9 cellular contexts compared by ENCODE assay signal in genomic region chr17:45895304-45895968, GRCh38. TPM values are rescaled to one million over a fixed set of nuclear protein-coding genes. Genes with fewer than 3 reads are reported as not detected.
DNase-seq lines count a peak whose midpoint lies in the region; ATAC-seq and TF ChIP-seq lines count a peak whose summit lies in the region.
"Had no signal": no experiment of that assay in that cellular context is flagged by ENCODE, and none has a peak within 500 bp of the region (broad histone marks: within the 10 kb centered on the region; RNA-seq: fewer than 3 reads in every experiment).

No MANE protein-coding gene starts in this region.

- H3K36me3 ChIP-seq in GM06990 (ENCODE audit: control insufficient read depth, insufficient read depth, low read length) (no peaks in the 10 kb centered on the region), hepatocyte (replicated peaks; ENCODE audit: insufficient read depth, low read depth) (no peaks in the 10 kb centered on the region), gastrocnemius medialis (no peaks in the 10 kb centered on the region)

- H3K27ac Mint-ChIP-seq in activated naive CD8-positive, alpha-beta T cell treated with anti-CD3 and anti-CD28 coated beads for 36 hours: no peak overlapping the region

- H4K20me1 ChIP-seq in hepatocyte (ENCODE audit: insufficient read depth, poor library complexity, severe bottlenecking): no peaks in the 10 kb centered on the region

- H3K4me2 ChIP-seq in hepatocyte: peak overlapping the region; percentile 100

- peak; percentile 52 to 59 for TF ChIP-seq POLR2A in gastrocnemius medialis (IDR thresholded peaks at IDR 0.05)

- H3K4me1 ChIP-seq in hepatocyte (ENCODE audit: insufficient read depth) (no peaks in the 10 kb centered on the region), gastrocnemius medialis (peaks cover 36 to 38% of the 10 kb centered on the region in 2 donors)

- DNase-seq in GM06990 (ENCODE audit: extremely low read depth, insufficient read length) (peak; percentile 35), NCI-H2227 treated with DMSO at 0.1 percent for 48 hours (lab: John Stamatoyannopoulos, UW) (peak; percentile 77), hepatocyte (ENCODE audit: low spot score) (peak; percentile 28), gastrocnemius medialis (peak; percentile 55 to 82)
- no peak for DNase-seq in activated naive CD8-positive, alpha-beta T cell treated with anti-CD3 and anti-CD28 coated beads for 36 hours

- H3K4me1 Mint-ChIP-seq in activated naive CD8-positive, alpha-beta T cell treated with anti-CD3 and anti-CD28 coated beads for 36 hours: peaks cover 8% of the 10 kb centered on the region

- peaks cover 61% of the 10 kb centered on the region for H3K27me3 Mint-ChIP-seq in activated naive CD8-positive, alpha-beta T cell treated with anti-CD3 and anti-CD28 coated beads for 36 hours

- WGBS in hepatocyte (ENCODE audit: low lambda C conversion rate, missing lambda C conversion rate): 2% methylated on average over 44 of the region's 63 CpGs

- H3K4me3 Mint-ChIP-seq in activated naive CD8-positive, alpha-beta T cell treated with anti-CD3 and anti-CD28 coated beads for 36 hours: peak overlapping the region; percentile 77

- no peaks in the 10 kb centered on the region for H3K79me2 ChIP-seq in hepatocyte

- H3K9me2 ChIP-seq in hepatocyte (replicated peaks; ENCODE audit: insufficient read depth): no peaks in the 10 kb centered on the region

- H3K9me3 ChIP-seq in hepatocyte (ENCODE audit: low read depth): no peaks in the 10 kb centered on the region
- no peaks in the 10 kb centered on the region for H3K9me3 ChIP-seq in gastrocnemius medialis

- TF ChIP-seq CTCF in GM06990 (IDR thresholded peaks at IDR 0.05; ENCODE audit: insufficient read depth, low read length, poor library complexity, severe bottlenecking) (peak; percentile 1), hepatocyte (IDR thresholded peaks at IDR 0.05; ENCODE audit: poor library complexity) (no peak), gastrocnemius medialis (IDR thresholded peaks at IDR 0.05 in 4 of 5, conservative IDR thresholded peaks at IDR 0.05 in 1 of 5) (peak in 1 of 5 experiments; percentile 18)

- H3K27me3 ChIP-seq in GM06990 (replicated peaks; ENCODE audit: control insufficient read depth, insufficient read depth, low read length): peaks cover 1% of the 10 kb centered on the region; the same call in 1 of the 2 replicates
- peaks cover 64% of the 10 kb centered on the region for H3K27me3 ChIP-seq in hepatocyte
- H3K27me3 ChIP-seq in gastrocnemius medialis: no peaks in the 10 kb centered on the region

- H2AFZ ChIP-seq in hepatocyte: no peak overlapping the region

- ATAC-seq in gastrocnemius medialis: peak; percentile 55 to 61
- no peak for ATAC-seq in GM18873 (IDR thresholded peaks at IDR 0.05; ENCODE audit: low FRiP score, unreplicated experiment)
- no peak for ATAC-seq in HG02571 (IDR thresholded peaks at IDR 0.05; ENCODE audit: unreplicated experiment)
- no peak for ATAC-seq in HG03520 (IDR thresholded peaks at IDR 0.05; ENCODE audit: unreplicated experiment)

- H3K27ac ChIP-seq in hepatocyte (no peak overlapping the region), gastrocnemius medialis (peak overlapping the region; percentile 94 to 99 (median 99))

- H3K4me3 ChIP-seq in GM06990 (replicated peaks; ENCODE audit: low read depth, low read length) (peak overlapping the region; percentile 58; the same call in 1 of the 2 replicates), hepatocyte (peak overlapping the region; percentile 55), gastrocnemius medialis (peak overlapping the region; percentile 82 to 100 (median 96))

- intact Hi-C loops in gastrocnemius medialis (cut with DNase I; ENCODE audit: low total_unique reads): loop anchor here (5.0 kb wide), 1 partner anchor 372 kb away; no protein-coding TSS in a partner anchor

- no peaks in the 10 kb centered on the region for H3K9me3 Mint-ChIP-seq in activated naive CD8-positive, alpha-beta T cell treated with anti-CD3 and anti-CD28 coated beads for 36 hours

- in situ Hi-C loops in gastrocnemius medialis (cut with MboI; ENCODE audit: low sequenced_read_pairs in 4 of 4): loop anchor here in 1 of 4 donors (5.0 kb wide), 1 partner anchor 52 kb away; no protein-coding TSS in a partner anchor

- no peaks in the 10 kb centered on the region for H3K36me3 Mint-ChIP-seq in activated naive CD8-positive, alpha-beta T cell treated with anti-CD3 and anti-CD28 coated beads for 36 hours

RNA-seq across cellular contexts. Expression of gene MAPT, which starts 1.1 kb away (rescaled TPM):
- under 1 TPM; 0.68 to 0.88 TPM for total RNA-seq in activated naive CD8-positive, alpha-beta T cell treated with anti-CD3 and anti-CD28 coated beads for 36 hours
- total RNA-seq in hepatocyte: 0.24 and 0.37 TPM in 2 replicates
- 0.71 TPM in 1 of 2 replicates, not detected in the other for polyA plus RNA-seq in hepatocyte
- 100 to 1,000 TPM in 1 of 4 donors, 10 to 100 TPM in 3; 70.3 to 120 (median 82.8) TPM for total RNA-seq in gastrocnemius medialis

RNA-seq across cellular contexts. Expression of gene SPPL2C, which starts 50.8 kb away (rescaled TPM):
- total RNA-seq in activated naive CD8-positive, alpha-beta T cell treated with anti-CD3 and anti-CD28 coated beads for 36 hours: not detected
- not detected in 2 replicates for total RNA-seq in hepatocyte
- polyA plus RNA-seq in hepatocyte: not detected in 2 replicates
- total RNA-seq in gastrocnemius medialis: not detected
- total RNA-seq: T-helper 2 cell treated with Interferon-gamma antibody and Interleukin-4, amounts not matched to agents 100 ng/mL and 5 ng/mL, for 36 hours had no signal

Comparison
In these comparisons a context has a peak if more than half of its experiments do, and no peak if none do; other contexts are left out.
1. ATAC-seq: peak in gastrocnemius medialis (2 of 2); none in GM18873 (single experiment), HG02571 (single experiment) and HG03520 (single experiment).
2. RNA of gene MAPT, which starts 1.1 kb away (total RNA-seq): 70.3 to 120 TPM in gastrocnemius medialis; 0.68 to 0.88 TPM in activated naive CD8-positive, alpha-beta T cell treated with anti-CD3 and anti-CD28 coated beads for 36 hours and 0.24 to 0.37 TPM in hepatocyte; every median in the first group is over 10 times any median in the second.
3. Peak in every context shown above with its lines, with median percentiles within 50 percentile points of each other: H3K4me3 ChIP-seq.